In the genomic region with DNA sequence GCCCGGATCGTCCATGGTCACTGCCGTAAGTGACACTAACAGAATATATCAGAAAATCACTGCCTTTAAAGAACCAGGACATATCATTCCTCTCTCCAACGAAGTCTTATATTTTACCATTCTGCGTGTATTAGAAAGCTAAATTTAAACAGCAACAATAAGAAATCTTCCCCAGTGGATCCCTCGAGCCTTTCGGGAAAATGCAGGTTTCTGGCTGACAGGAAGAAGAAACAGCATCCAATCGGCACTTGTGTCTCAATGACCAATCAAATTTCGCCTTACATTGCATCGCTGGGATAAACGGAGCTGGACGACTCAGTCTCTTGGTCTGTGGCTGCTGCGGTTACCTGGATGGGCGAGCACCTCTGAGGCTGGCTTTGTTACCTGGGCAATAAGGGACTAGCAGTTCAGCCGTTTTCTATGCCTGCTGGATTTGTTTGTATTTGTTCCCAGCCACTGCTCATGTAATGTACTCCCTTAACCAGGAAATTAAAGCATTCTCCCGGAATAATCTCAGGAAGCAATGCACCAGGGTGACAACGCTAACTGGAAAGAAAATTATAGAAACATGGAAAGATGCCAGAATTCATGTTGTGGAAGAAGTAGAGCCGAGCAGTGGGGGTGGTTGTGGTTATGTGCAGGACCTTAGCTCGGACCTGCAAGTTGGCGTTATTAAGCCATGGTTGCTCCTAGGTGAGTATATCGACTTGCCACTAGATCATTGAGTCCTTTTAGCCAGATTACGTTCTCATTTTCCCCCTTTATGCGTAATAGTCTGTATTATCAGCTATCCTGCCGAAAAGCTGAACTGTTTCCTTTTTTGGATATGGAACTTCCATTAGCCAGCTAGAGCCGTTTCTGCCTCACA, we compare ENCODE assay signal across 1 cellular context.
TF ChIP-seq lines count a peak whose summit lies in the region.

A gene with protein sequence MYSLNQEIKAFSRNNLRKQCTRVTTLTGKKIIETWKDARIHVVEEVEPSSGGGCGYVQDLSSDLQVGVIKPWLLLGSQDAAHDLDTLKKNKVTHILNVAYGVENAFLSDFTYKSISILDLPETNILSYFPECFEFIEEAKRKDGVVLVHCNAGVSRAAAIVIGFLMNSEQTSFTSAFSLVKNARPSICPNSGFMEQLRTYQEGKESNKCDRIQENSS (plus strand): TSS at position 281 of the 868 bp plus-strand sequence. CDS start 187 bp downstream, at position 468.

TF ChIP-seq in SK-N-SH, 30 proteins besides CTCF, POLR2A, EP300 and RAD21 (continued from another document):
- TF ChIP-seq, protein P1, sequence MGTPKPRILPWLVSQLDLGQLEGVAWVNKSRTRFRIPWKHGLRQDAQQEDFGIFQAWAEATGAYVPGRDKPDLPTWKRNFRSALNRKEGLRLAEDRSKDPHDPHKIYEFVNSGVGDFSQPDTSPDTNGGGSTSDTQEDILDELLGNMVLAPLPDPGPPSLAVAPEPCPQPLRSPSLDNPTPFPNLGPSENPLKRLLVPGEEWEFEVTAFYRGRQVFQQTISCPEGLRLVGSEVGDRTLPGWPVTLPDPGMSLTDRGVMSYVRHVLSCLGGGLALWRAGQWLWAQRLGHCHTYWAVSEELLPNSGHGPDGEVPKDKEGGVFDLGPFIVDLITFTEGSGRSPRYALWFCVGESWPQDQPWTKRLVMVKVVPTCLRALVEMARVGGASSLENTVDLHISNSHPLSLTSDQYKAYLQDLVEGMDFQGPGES (IDR thresholded peaks at IDR 0.05; ENCODE audit: low read depth, low read length), result peak; percentile 38; the same call in 1 of the 2 replicates
- TF ChIP-seq, protein P2, sequence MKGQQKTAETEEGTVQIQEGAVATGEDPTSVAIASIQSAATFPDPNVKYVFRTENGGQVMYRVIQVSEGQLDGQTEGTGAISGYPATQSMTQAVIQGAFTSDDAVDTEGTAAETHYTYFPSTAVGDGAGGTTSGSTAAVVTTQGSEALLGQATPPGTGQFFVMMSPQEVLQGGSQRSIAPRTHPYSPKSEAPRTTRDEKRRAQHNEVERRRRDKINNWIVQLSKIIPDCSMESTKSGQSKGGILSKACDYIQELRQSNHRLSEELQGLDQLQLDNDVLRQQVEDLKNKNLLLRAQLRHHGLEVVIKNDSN (IDR thresholded peaks at IDR 0.05; ENCODE audit: borderline replicate concordance, low read depth), result no peak
- TF ChIP-seq GABPA (IDR thresholded peaks at IDR 0.05; ENCODE audit: low read depth) (peak; percentile 45), YY1 (IDR thresholded peaks at IDR 0.05; ENCODE audit: low read depth) (no peak), EZH2phosphoT487 (IDR thresholded peaks at IDR 0.05; ENCODE audit: borderline replicate concordance, low read depth) (no peak), RCOR1 (IDR thresholded peaks at IDR 0.05; ENCODE audit: low read length) (peak; percentile 14; the same call in 1 of the 2 replicates), MXI1 (IDR thresholded peaks at IDR 0.05; ENCODE audit: low read depth, low read length) (peak; percentile 96), NFIC (IDR thresholded peaks at IDR 0.05; ENCODE audit: borderline replicate concordance) (no peak), RFX5 (IDR thresholded peaks at IDR 0.05; ENCODE audit: low read length) (peak; percentile 74; the same call in 1 of the 2 replicates), TCF12 (IDR thresholded peaks at IDR 0.05) (peak; percentile 27; the same call in 1 of the 2 replicates), FOXJ3 (CRISPR knock-in tag; IDR thresholded peaks at IDR 0.05) (no peak), TEAD4 (IDR thresholded peaks at IDR 0.05; ENCODE audit: borderline replicate concordance, insufficient read depth) (no peak), RXRA (IDR thresholded peaks at IDR 0.05; ENCODE audit: borderline replicate concordance, low read depth) (no peak), NRF1 (IDR thresholded peaks at IDR 0.05; ENCODE audit: low read depth, low read length) (no peak), FOSL2 (IDR thresholded peaks at IDR 0.05; ENCODE audit: borderline replicate concordance, low read depth) (no peak), MEF2A (IDR thresholded peaks at IDR 0.05; ENCODE audit: borderline replicate concordance, low read depth) (no peak), JUND (IDR thresholded peaks at IDR 0.05) (no peak), FOXM1 (IDR thresholded peaks at IDR 0.05; ENCODE audit: low read depth) (no peak), SIN3A (IDR thresholded peaks at IDR 0.05; ENCODE audit: borderline replicate concordance, low read depth, low read length) (peak; percentile 69; the same call in 1 of the 2 replicates), CHD2 (IDR thresholded peaks at IDR 0.05; ENCODE audit: low read length, partially characterized antibody) (no peak), TAF1 (IDR thresholded peaks at IDR 0.05; ENCODE audit: borderline replicate concordance, low read depth, low read length) (peak; percentile 89)
- TF ChIP-seq, protein P3, sequence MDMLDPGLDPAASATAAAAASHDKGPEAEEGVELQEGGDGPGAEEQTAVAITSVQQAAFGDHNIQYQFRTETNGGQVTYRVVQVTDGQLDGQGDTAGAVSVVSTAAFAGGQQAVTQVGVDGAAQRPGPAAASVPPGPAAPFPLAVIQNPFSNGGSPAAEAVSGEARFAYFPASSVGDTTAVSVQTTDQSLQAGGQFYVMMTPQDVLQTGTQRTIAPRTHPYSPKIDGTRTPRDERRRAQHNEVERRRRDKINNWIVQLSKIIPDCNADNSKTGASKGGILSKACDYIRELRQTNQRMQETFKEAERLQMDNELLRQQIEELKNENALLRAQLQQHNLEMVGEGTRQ (IDR thresholded peaks at IDR 0.05; ENCODE audit: borderline replicate concordance, low read depth, low read length), result no peak
- TF ChIP-seq, protein P4, sequence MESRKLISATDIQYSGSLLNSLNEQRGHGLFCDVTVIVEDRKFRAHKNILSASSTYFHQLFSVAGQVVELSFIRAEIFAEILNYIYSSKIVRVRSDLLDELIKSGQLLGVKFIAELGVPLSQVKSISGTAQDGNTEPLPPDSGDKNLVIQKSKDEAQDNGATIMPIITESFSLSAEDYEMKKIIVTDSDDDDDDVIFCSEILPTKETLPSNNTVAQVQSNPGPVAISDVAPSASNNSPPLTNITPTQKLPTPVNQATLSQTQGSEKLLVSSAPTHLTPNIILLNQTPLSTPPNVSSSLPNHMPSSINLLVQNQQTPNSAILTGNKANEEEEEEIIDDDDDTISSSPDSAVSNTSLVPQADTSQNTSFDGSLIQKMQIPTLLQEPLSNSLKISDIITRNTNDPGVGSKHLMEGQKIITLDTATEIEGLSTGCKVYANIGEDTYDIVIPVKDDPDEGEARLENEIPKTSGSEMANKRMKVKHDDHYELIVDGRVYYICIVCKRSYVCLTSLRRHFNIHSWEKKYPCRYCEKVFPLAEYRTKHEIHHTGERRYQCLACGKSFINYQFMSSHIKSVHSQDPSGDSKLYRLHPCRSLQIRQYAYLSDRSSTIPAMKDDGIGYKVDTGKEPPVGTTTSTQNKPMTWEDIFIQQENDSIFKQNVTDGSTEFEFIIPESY (IDR thresholded peaks at IDR 0.05; ENCODE audit: borderline replicate concordance, low read depth), result no peak
- TF ChIP-seq, protein P5, sequence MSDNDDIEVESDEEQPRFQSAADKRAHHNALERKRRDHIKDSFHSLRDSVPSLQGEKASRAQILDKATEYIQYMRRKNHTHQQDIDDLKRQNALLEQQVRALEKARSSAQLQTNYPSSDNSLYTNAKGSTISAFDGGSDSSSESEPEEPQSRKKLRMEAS (IDR thresholded peaks at IDR 0.05; ENCODE audit: low read depth), result peak; percentile 78
- TF ChIP-seq, protein P6, sequence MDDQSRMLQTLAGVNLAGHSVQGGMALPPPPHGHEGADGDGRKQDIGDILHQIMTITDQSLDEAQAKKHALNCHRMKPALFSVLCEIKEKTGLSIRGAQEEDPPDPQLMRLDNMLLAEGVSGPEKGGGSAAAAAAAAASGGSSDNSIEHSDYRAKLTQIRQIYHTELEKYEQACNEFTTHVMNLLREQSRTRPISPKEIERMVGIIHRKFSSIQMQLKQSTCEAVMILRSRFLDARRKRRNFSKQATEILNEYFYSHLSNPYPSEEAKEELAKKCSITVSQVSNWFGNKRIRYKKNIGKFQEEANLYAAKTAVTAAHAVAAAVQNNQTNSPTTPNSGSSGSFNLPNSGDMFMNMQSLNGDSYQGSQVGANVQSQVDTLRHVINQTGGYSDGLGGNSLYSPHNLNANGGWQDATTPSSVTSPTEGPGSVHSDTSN (IDR thresholded peaks at IDR 0.05), result no peak
TF ChIP-seq in SK-N-SH: peak in this region for 11.
